In genomic region chr11:18844753-18845367, GRCh38 we compare ENCODE assay signal across 8 cellular contexts. TPM values are rescaled to one million over a fixed set of nuclear protein-coding genes. Genes with fewer than 3 reads are reported as not detected.
DNase-seq lines count a peak whose midpoint lies in the region; ATAC-seq, FAIRE-seq and TF ChIP-seq lines count a peak whose summit lies in the region.

No MANE protein-coding gene starts in this region.

- no peak for TF ChIP-seq EP300 in A549 (IDR thresholded peaks at IDR 0.05)

- H3K27ac ChIP-seq in A549 (no peak overlapping the region), MM.1S (ENCODE audit: low read length) (no peak overlapping the region), VCaP (no peak overlapping the region)

- TF ChIP-seq CTCF in A549 (IDR thresholded peaks at IDR 0.05) (peak; percentile 55), GM12865 (IDR thresholded peaks at IDR 0.05; ENCODE audit: insufficient read depth, low read depth, low read length, missing control alignments) (peak; percentile 69), MM.1S (IDR thresholded peaks at IDR 0.05; ENCODE audit: low read length) (peak; percentile 74), VCaP (conservative IDR thresholded peaks at IDR 0.05) (peak; percentile 84)

- WGBS in A549 (ENCODE audit: missing lambda C conversion rate), result 37% methylated on average over 1 of the region's 1 CpG

- no peak overlapping the region for H3K9ac ChIP-seq in MM.1S (ENCODE audit: low read length)

- no peaks in the 10 kb centered on the region for H4K20me1 ChIP-seq in MM.1S (ENCODE audit: insufficient read depth, low read length)

- H3K4me2 ChIP-seq in A549, result no peak overlapping the region
- H3K4me2 ChIP-seq in MM.1S (ENCODE audit: low read depth, low read length), result no peak overlapping the region

- no peak overlapping the region for H3K4me3 ChIP-seq in A549
- H3K4me3 ChIP-seq in GM12865 (ENCODE audit: low read depth, low read length), result no peak overlapping the region
- H3K4me3 ChIP-seq in MM.1S (ENCODE audit: low read length), result no peak overlapping the region

- no peaks in the 10 kb centered on the region for H3K27me3 ChIP-seq in MM.1S (replicated peaks; ENCODE audit: insufficient read depth, low read length)

- peak; percentile 91 for FAIRE-seq in A549 (lab: Jason Lieb, UNC)

- CTCF ChIA-PET in A549 (lab: Yijun Ruan, JAX), result interaction anchor here (0.6 to 1.7 kb wide), 7 partner anchors 9 to 492 kb away, joined by 3 to 5 read pairs (median 3); no protein-coding TSS in a partner anchor

- POLR2A ChIA-PET in A549 (lab: Yijun Ruan, JAX), result interaction anchor here (0.6 kb wide), 1 partner anchor 10 kb away, joined by 3 read pairs; no protein-coding TSS in a partner anchor

- ATAC-seq in A549 (peak; percentile 90 to 95), GM21423 (IDR thresholded peaks at IDR 0.05; ENCODE audit: unreplicated experiment) (no peak)

- TF ChIP-seq POLR2A in A549 (IDR thresholded peaks at IDR 0.05; ENCODE audit: low read length), result no peak

- H3K79me2 ChIP-seq in MM.1S (ENCODE audit: low read length), result no peaks in the 10 kb centered on the region

- no peaks in the 10 kb centered on the region for H3K4me1 ChIP-seq in A549
- H3K4me1 ChIP-seq in MM.1S (ENCODE audit: low read length), result no peaks in the 10 kb centered on the region

- no peaks in the 10 kb centered on the region for H3K36me3 ChIP-seq in MM.1S (replicated peaks; ENCODE audit: insufficient read depth, low read length)

- TF ChIP-seq RAD21 in A549 (conservative IDR thresholded peaks at IDR 0.05 in 1 of 2, IDR thresholded peaks at IDR 0.05 in 1 of 2), result peak; percentile 22 to 51; a peak in 3 of 5 replicates

- no peak overlapping the region for H2AFZ ChIP-seq in MM.1S (ENCODE audit: low read length)

- DNase-seq in A549 (ENCODE audit: low read depth in 1 of 2, low spot score in 1 of 2) (peak; percentile 28 to 60), GM12865 (ENCODE audit: low read depth) (peak; percentile 40), MM.1S (peak; percentile 58), kidney glomerular epithelial cell (lab: John Stamatoyannopoulos, UW) (peak; percentile 40), 8988T (no peak)
- DNase-seq in activated effector memory CD4-positive, alpha-beta T cell treated with anti-CD3 and anti-CD28 coated beads, Interleukin-2, amount 50 U/mL, for 16 hours, result no peak

- no peaks in the 10 kb centered on the region for H3F3A ChIP-seq in MM.1S (ENCODE audit: insufficient read depth, low read length)

- H3K9me2 ChIP-seq in MM.1S (replicated peaks; ENCODE audit: insufficient read depth, low read length), result no peaks in the 10 kb centered on the region

- H3K9me3 ChIP-seq in A549 (peaks cover 6% of the 10 kb centered on the region; the same call in 1 of the 3 replicates), MM.1S (replicated peaks; ENCODE audit: insufficient read depth, low read length) (no peaks in the 10 kb centered on the region)

TF ChIP-seq in A549, 52 proteins besides CTCF, POLR2A, EP300 and RAD21:
- TF ChIP-seq JUN (IDR thresholded peaks at IDR 0.05) (no peak), EHMT2 (IDR thresholded peaks at IDR 0.05; ENCODE audit: low read depth) (no peak), FOSB (CRISPR knock-in tag; IDR thresholded peaks at IDR 0.05) (no peak)
- TF ChIP-seq, protein P1, sequence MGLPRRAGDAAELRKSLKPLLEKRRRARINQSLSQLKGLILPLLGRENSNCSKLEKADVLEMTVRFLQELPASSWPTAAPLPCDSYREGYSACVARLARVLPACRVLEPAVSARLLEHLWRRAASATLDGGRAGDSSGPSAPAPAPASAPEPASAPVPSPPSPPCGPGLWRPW (IDR thresholded peaks at IDR 0.05), result no peak

RNA-seq across cellular contexts. Expression of gene PTPN5, which starts 53.3 kb away (rescaled TPM):
- polyA plus RNA-seq in A549 (2011; rRNA removed), result 0.04 TPM in 1 of 2 replicates, not detected in the other
- polyA plus RNA-seq in A549 (2012; cell fraction: cytosol; rRNA removed), result 0.01 and 0.03 TPM in 2 replicates
- 0.05 TPM in 1 of 2 replicates, not detected in the other for polyA plus RNA-seq in A549 (2012; cell fraction: nucleus; rRNA removed)
- polyA plus RNA-seq in A549 (2017; fragmentation: RNase III; extraction: RNeasy Plus Mini Kit Qiagen cat#74134 plus additional on column Dnase treatment), result 0.04 TPM in 1 of 3 replicates, not detected in the others
- not detected in 2 replicates for polyA minus RNA-seq in A549 (2011; rRNA and poly(A)+ RNA removed)

Comparison
In these comparisons a context has a peak if more than half of its experiments do, and no peak if none do; other contexts are left out.
1. DNase-seq: peak in A549 (2 of 2), GM12865 (single experiment), MM.1S (single experiment) and kidney glomerular epithelial cell (single experiment); none in 8988T (single experiment) and activated effector memory CD4-positive, alpha-beta T cell treated with anti-CD3 and anti-CD28 coated beads, Interleukin-2, amount 50 U/mL, for 16 hours (single experiment).
2. Peak in every context shown above with its lines, with median percentiles within 50 percentile points of each other: CTCF ChIP-seq.